18 cellular contexts compared by ENCODE assay signal in the genomic region with DNA sequence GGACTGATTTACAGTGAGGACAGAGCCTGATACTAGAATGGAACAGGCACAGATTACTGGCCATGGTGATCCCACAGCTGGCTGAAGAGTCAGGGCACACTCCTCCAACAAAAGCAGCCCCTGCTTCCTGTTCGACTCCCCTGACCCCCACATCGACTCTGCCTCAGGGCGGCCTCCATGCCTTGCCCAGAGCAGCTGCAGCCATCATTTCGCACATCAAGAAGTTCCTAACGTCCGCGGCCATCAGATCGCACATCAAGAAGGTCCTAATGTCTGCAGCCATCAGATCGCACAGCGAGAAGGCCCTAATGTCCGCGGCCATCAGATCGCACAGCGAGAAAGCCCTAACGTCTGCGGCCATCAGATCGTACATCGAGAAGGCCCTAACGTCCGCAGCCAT.
DNase-seq lines count a peak whose midpoint lies in the region; ATAC-seq and TF ChIP-seq lines count a peak whose summit lies in the region.
"Had no signal": no experiment of that assay in that cellular context is flagged by ENCODE, and none has a peak within 500 bp of the region (broad histone marks: within the 10 kb centered on the region; RNA-seq: fewer than 3 reads in every experiment).

No MANE protein-coding gene starts in this region.

- H3K4me1 Mint-ChIP-seq in chondrocyte (ENCODE audit: low read depth): peaks cover 20% of the 10 kb centered on the region
- peaks cover 11% of the 10 kb centered on the region for H3K4me1 Mint-ChIP-seq in neural progenitor cell
- H3K4me1 Mint-ChIP-seq in activated T-helper 17 cell treated with anti-CD3 and anti-CD28 coated beads, Interleukin-2, amount 50 U/mL, for 72 hours: no peaks in the 10 kb centered on the region
- H3K4me1 Mint-ChIP-seq: CD8-positive, alpha-beta memory T cell had no signal

- no peaks in the 10 kb centered on the region for H3K27me3 ChIP-seq in neural progenitor cell
- H3K27me3 ChIP-seq: BLaER1 had no signal

- no peaks in the 10 kb centered on the region for H3K36me3 Mint-ChIP-seq in chondrocyte (ENCODE audit: low read depth)
- no peaks in the 10 kb centered on the region for H3K36me3 Mint-ChIP-seq in neural progenitor cell
- H3K36me3 Mint-ChIP-seq in activated T-helper 17 cell treated with anti-CD3 and anti-CD28 coated beads, Interleukin-2, amount 50 U/mL, for 72 hours (ENCODE audit: low read depth): no peaks in the 10 kb centered on the region
- H3K36me3 Mint-ChIP-seq: CD8-positive, alpha-beta memory T cell had no signal

- no peak overlapping the region for H3K4me2 ChIP-seq in neural progenitor cell
- H3K4me2 ChIP-seq: BLaER1 had no signal

- ATAC-seq in HG02884 (IDR thresholded peaks at IDR 0.05; ENCODE audit: unreplicated experiment): no peak
- no peak for ATAC-seq in activated T-helper 17 cell treated with anti-CD3 and anti-CD28 coated beads, Interleukin-2, amount 50 U/mL, for 72 hours (replicated peaks)

- peak; percentile 32 for DNase-seq in activated CD8-positive, alpha-beta memory T cell treated with anti-CD3 and anti-CD28 coated beads for 24 hours
- no peak for DNase-seq in activated CD8-positive, alpha-beta memory T cell treated with anti-CD3 and anti-CD28 coated beads, Interleukin-2, amount 50 U/mL, for 4 hours
- DNase-seq in chondrocyte (ENCODE audit: low spot score): no peak
- no peak for DNase-seq in neural progenitor cell (ENCODE audit: low spot score)
- DNase-seq in 8988T: no peak
- no peak for DNase-seq in activated naive CD4-positive, alpha-beta T cell treated with anti-CD3 and anti-CD28 coated beads, Interleukin-2, amount 50 U/mL, for 16 hours
- DNase-seq: AML-193; Caco-2; CD8-positive, alpha-beta memory T cell; DMS53; GF-D8; IMR-90; KBM-7 had no signal

- H3K9me3 ChIP-seq in neural progenitor cell (ENCODE audit: low read depth): no peaks in the 10 kb centered on the region
- H3K9me3 ChIP-seq: BLaER1, Caco-2 had no signal

- H2AFZ ChIP-seq in neural progenitor cell (replicated peaks): no peak overlapping the region

- no peak overlapping the region for H3K27ac ChIP-seq in neural progenitor cell
- H3K27ac ChIP-seq: 22Rv1, BLaER1, HL-60 had no signal

- TF ChIP-seq CTCF in chondrocyte (IDR thresholded peaks at IDR 0.05) (no peak), neural progenitor cell (IDR thresholded peaks at IDR 0.05) (no peak)

- H3K27me3 Mint-ChIP-seq in chondrocyte (ENCODE audit: low read depth): peaks cover 8% of the 10 kb centered on the region
- peaks cover 4% of the 10 kb centered on the region for H3K27me3 Mint-ChIP-seq in neural progenitor cell (ENCODE audit: insufficient read depth, low read depth)
- H3K27me3 Mint-ChIP-seq in activated T-helper 17 cell treated with anti-CD3 and anti-CD28 coated beads, Interleukin-2, amount 50 U/mL, for 72 hours: peaks cover 3% of the 10 kb centered on the region

- peaks cover 9% of the 10 kb centered on the region for H3K4me1 ChIP-seq in neural progenitor cell
- H3K4me1 ChIP-seq: BLaER1, Caco-2 had no signal

- no peaks in the 10 kb centered on the region for H3K79me2 ChIP-seq in neural progenitor cell (ENCODE audit: low read depth)

- H3K4me3 Mint-ChIP-seq in chondrocyte (ENCODE audit: unreplicated experiment): no peak overlapping the region
- no peak overlapping the region for H3K4me3 Mint-ChIP-seq in neural progenitor cell
- no peak overlapping the region for H3K4me3 Mint-ChIP-seq in activated T-helper 17 cell treated with anti-CD3 and anti-CD28 coated beads, Interleukin-2, amount 50 U/mL, for 72 hours
- H3K4me3 Mint-ChIP-seq: CD8-positive, alpha-beta memory T cell had no signal

- H3K4me3 ChIP-seq in neural progenitor cell: no peak overlapping the region
- H3K4me3 ChIP-seq: BLaER1 had no signal

- H4K20me1 ChIP-seq in neural progenitor cell (ENCODE audit: low read depth): no peaks in the 10 kb centered on the region
- H4K20me1 ChIP-seq: BLaER1 had no signal

- H3K9me3 Mint-ChIP-seq in chondrocyte (ENCODE audit: low read depth) (no peaks in the 10 kb centered on the region), neural progenitor cell (no peaks in the 10 kb centered on the region)
- H3K9me3 Mint-ChIP-seq in activated T-helper 17 cell treated with anti-CD3 and anti-CD28 coated beads, Interleukin-2, amount 50 U/mL, for 72 hours: no peaks in the 10 kb centered on the region
- H3K9me3 Mint-ChIP-seq: CD8-positive, alpha-beta memory T cell had no signal

- H3K9ac ChIP-seq in neural progenitor cell: no peak overlapping the region
- H3K9ac ChIP-seq: BLaER1 had no signal

- H3F3A ChIP-seq in neural progenitor cell (ENCODE audit: low read depth): no peaks in the 10 kb centered on the region

- H3K27ac Mint-ChIP-seq in chondrocyte (ENCODE audit: unreplicated experiment) (peak overlapping the region; percentile 59), neural progenitor cell (peak overlapping the region; percentile 54)
- H3K27ac Mint-ChIP-seq in activated T-helper 17 cell treated with anti-CD3 and anti-CD28 coated beads, Interleukin-2, amount 50 U/mL, for 72 hours: no peak overlapping the region

- H3K36me3 ChIP-seq in neural progenitor cell: no peaks in the 10 kb centered on the region
- H3K36me3 ChIP-seq: BLaER1 had no signal
